18 cellular contexts compared by ENCODE assay signal in genomic region chr2:152432765-152433164, GRCh38.
DNase-seq lines count a peak whose midpoint lies in the region; ATAC-seq, FAIRE-seq and TF ChIP-seq lines count a peak whose summit lies in the region.
"Had no signal": no experiment of that assay in that cellular context is flagged by ENCODE, and none has a peak within 500 bp of the region (broad histone marks: within the 10 kb centered on the region; RNA-seq: fewer than 3 reads in every experiment).

No MANE protein-coding gene starts in this region.

- 98 to 100% methylated on average over 4 of the region's 4 CpGs for WGBS in GM23248 (ENCODE audit: low coverage in 1 of 2, low lambda C conversion rate in 2 of 2, missing lambda C conversion rate in 2 of 2), 2 experiments
- 62% methylated on average over 4 of the region's 4 CpGs for WGBS in HepG2 (ENCODE audit: low lambda C conversion rate)

- peak; percentile 92 for ATAC-seq in HepG2

- intact Hi-C loops in HepG2 (cut with micrococcal nuclease; ENCODE audit: unreplicated experiment) = loop anchor here (5.0 kb wide), 1 partner anchor 40 kb away; no protein-coding TSS in a partner anchor

- no peaks in the 10 kb centered on the region for H3K9me3 ChIP-seq in GM23248 (ENCODE audit: low read depth)
- H3K9me3 ChIP-seq in HepG2 (ENCODE audit: low read length) = no peaks in the 10 kb centered on the region
- H3K9me3 ChIP-seq in subcutaneous abdominal adipose tissue (ENCODE audit: control insufficient read depth in 5 of 5, low read length in 5 of 5) = no peaks in the 10 kb centered on the region
- H3K9me3 ChIP-seq: SK-N-SH had no signal

- no peaks in the 10 kb centered on the region for H3K9me2 ChIP-seq in GM23248 (ENCODE audit: insufficient read depth)
- H3K9me2 ChIP-seq: SK-N-SH had no signal

- TF ChIP-seq POLR2A in HepG2 (IDR thresholded peaks at IDR 0.05; ENCODE audit: insufficient read depth in 1 of 2, low read depth in 2 of 2, low read length in 2 of 2) = no peak

- H3K4me1 ChIP-seq in GM23248 (ENCODE audit: insufficient read depth) = peaks cover 18% of the 10 kb centered on the region
- H3K4me1 ChIP-seq in HepG2 (ENCODE audit: insufficient read depth, low read length) = peaks cover 70% of the 10 kb centered on the region
- H3K4me1 ChIP-seq in subcutaneous abdominal adipose tissue (ENCODE audit: control insufficient read depth in 5 of 5, insufficient read depth in 5 of 5, low read length in 5 of 5) = peaks cover 3 to 55% (median 40%) of the 10 kb centered on the region in 5 donors

- H2AFZ ChIP-seq in GM23248 (no peak overlapping the region), HepG2 (ENCODE audit: low read length) (no peak overlapping the region)

- peak overlapping the region; percentile 54 for H3K27ac ChIP-seq in GM23248
- peak overlapping the region; percentile 61 for H3K27ac ChIP-seq in angular gyrus (ENCODE audit: low read depth, low read length)
- peak overlapping the region; percentile 51 for H3K27ac ChIP-seq in HepG2 (ENCODE audit: extremely low read length, insufficient read depth, low read length)
- peak overlapping the region; percentile 79 for H3K27ac ChIP-seq in subcutaneous abdominal adipose tissue (ENCODE audit: low read depth, low read length)

- CTCF ChIA-PET in HepG2 (lab: Yijun Ruan, JAX; ENCODE audit: low intra/inter-chr PET ratio, low total read pairs) = no interaction called here

- in situ Hi-C loops in GM23248 (cut with MboI) = no loop called here
- in situ Hi-C loops in HepG2 (cut with HindIII; ENCODE audit: extremely low pct_ligation_motif_present, low pct_unique_long_range_greater_than_20kb) = no loop called here

- no peak for DNase-seq in GM23248
- peak; percentile 76 for DNase-seq in HepG2 (ENCODE audit: low spot score)
- DNase-seq in SHP77 treated with DMSO at 0.1 percent for 48 hours (lab: John Stamatoyannopoulos, UW) = no peak
- DNase-seq in DMS53 (lab: John Stamatoyannopoulos, UW) = no peak
- DNase-seq in HK-2 (ENCODE audit: unreplicated experiment) = no peak
- DNase-seq: activated effector memory CD4-positive, alpha-beta T cell treated with Interleukin-2 at 50 U/mL for 16 hours; effector memory CD4-positive, alpha-beta T cell; GF-D8; NCI-H1105; NCI-H2107; NCI-H526; OCI-M1; SK-N-SH; T1000 had no signal

- FAIRE-seq in HepG2 (lab: Jason Lieb, UNC) = peak; percentile 51
- FAIRE-seq: GM12891, urothelium cell line had no signal

- H3K4me3 ChIP-seq in GM23248 (no peak overlapping the region), HepG2 (replicated peaks in 1 of 3; ENCODE audit: insufficient read depth in 1 of 3, low read depth in 2 of 3, low read length in 3 of 3) (no peak overlapping the region), subcutaneous abdominal adipose tissue (ENCODE audit: low read depth in 1 of 5, low read length in 5 of 5) (no peak overlapping the region)

- H3K36me3 ChIP-seq in GM23248 (ENCODE audit: low read depth) = no peaks in the 10 kb centered on the region
- no peaks in the 10 kb centered on the region for H3K36me3 ChIP-seq in HepG2 (replicated peaks in 1 of 2; ENCODE audit: control insufficient read depth in 1 of 2, insufficient read depth in 2 of 2, low read length in 2 of 2)
- H3K36me3 ChIP-seq in subcutaneous abdominal adipose tissue (ENCODE audit: control insufficient read depth in 5 of 5, insufficient read depth in 5 of 5, low read length in 5 of 5) = no peaks in the 10 kb centered on the region

- POLR2A ChIA-PET in HepG2 (lab: Yijun Ruan, JAX) = interaction anchor here (0.9 to 1.6 kb wide), 3 partner anchors 11 to 53 kb away, joined by 3 to 6 read pairs (median 5); no protein-coding TSS in a partner anchor

- H3K4me2 ChIP-seq in GM23248 (ENCODE audit: unreplicated experiment) (peak overlapping the region; percentile 32), HepG2 (ENCODE audit: low read depth, low read length) (peak overlapping the region; percentile 47; the same call in 1 of the 2 replicates)
- H3K4me2 ChIP-seq: SK-N-SH had no signal

- TF ChIP-seq EP300 in HepG2 (IDR thresholded peaks at IDR 0.05; ENCODE audit: low read depth in 2 of 2, low read length in 2 of 2) = no peak; a peak in 1 of 4 replicates
- no peak for TF ChIP-seq EP300 in HepG2 (CRISPR knock-in tag; IDR thresholded peaks at IDR 0.05; ENCODE audit: borderline replicate concordance)

- H4K20me1 ChIP-seq in GM23248 (ENCODE audit: insufficient read depth) = no peaks in the 10 kb centered on the region
- no peaks in the 10 kb centered on the region; the same call in 1 of the 2 replicates for H4K20me1 ChIP-seq in HepG2 (ENCODE audit: insufficient read depth, low read length)

- BruUV-seq in HepG2 (replicated peaks; lab: Mats Ljungman, UMichigan) = no TSS peak

- no peak for TF ChIP-seq RAD21 in HepG2 (CRISPR knock-in tag; IDR thresholded peaks at IDR 0.05)

- peaks cover 16% of the 10 kb centered on the region for H3F3A ChIP-seq in GM23248 (ENCODE audit: insufficient read depth)

- H3K79me2 ChIP-seq in GM23248 (ENCODE audit: insufficient read depth) (peaks cover 89% of the 10 kb centered on the region), HepG2 (ENCODE audit: insufficient read depth, low read length) (peaks cover 98% of the 10 kb centered on the region)

- H3K9ac ChIP-seq in GM23248 (no peak overlapping the region; the same call in 1 of the 2 replicates), HepG2 (ENCODE audit: insufficient read depth, low read depth, low read length) (no peak overlapping the region), subcutaneous abdominal adipose tissue (ENCODE audit: low read length in 5 of 5) (peak overlapping the region in 2 of 5 donors; percentile 11 to 56)
- H3K9ac ChIP-seq: SK-N-SH had no signal

- no peak for TF ChIP-seq CTCF in HepG2 (CRISPR knock-in tag; IDR thresholded peaks at IDR 0.05)

- H3K27me3 ChIP-seq in GM23248 (replicated peaks; ENCODE audit: insufficient read depth) (no peaks in the 10 kb centered on the region), HepG2 (ENCODE audit: control insufficient read depth in 1 of 2, insufficient read depth in 2 of 2, low read length in 2 of 2) (no peaks in the 10 kb centered on the region), subcutaneous abdominal adipose tissue (ENCODE audit: control insufficient read depth in 5 of 5, insufficient read depth in 4 of 5, low read length in 5 of 5) (no peaks in the 10 kb centered on the region)

TF ChIP-seq in HepG2, 621 proteins besides CTCF, POLR2A, EP300 and RAD21 (continues in another document):
- no peak for TF ChIP-seq RBFOX2 (IDR thresholded peaks at IDR 0.05; ENCODE audit: low read depth, low read length)
- TF ChIP-seq POLR2G (IDR thresholded peaks at IDR 0.05; ENCODE audit: low read depth, low read length) = no peak
- TF ChIP-seq ZNF296 (CRISPR knock-in tag; conservative IDR thresholded peaks at IDR 0.05) = no peak
- no peak for TF ChIP-seq FLYWCH1 (CRISPR knock-in tag; IDR thresholded peaks at IDR 0.05)
- TF ChIP-seq, protein P1, sequence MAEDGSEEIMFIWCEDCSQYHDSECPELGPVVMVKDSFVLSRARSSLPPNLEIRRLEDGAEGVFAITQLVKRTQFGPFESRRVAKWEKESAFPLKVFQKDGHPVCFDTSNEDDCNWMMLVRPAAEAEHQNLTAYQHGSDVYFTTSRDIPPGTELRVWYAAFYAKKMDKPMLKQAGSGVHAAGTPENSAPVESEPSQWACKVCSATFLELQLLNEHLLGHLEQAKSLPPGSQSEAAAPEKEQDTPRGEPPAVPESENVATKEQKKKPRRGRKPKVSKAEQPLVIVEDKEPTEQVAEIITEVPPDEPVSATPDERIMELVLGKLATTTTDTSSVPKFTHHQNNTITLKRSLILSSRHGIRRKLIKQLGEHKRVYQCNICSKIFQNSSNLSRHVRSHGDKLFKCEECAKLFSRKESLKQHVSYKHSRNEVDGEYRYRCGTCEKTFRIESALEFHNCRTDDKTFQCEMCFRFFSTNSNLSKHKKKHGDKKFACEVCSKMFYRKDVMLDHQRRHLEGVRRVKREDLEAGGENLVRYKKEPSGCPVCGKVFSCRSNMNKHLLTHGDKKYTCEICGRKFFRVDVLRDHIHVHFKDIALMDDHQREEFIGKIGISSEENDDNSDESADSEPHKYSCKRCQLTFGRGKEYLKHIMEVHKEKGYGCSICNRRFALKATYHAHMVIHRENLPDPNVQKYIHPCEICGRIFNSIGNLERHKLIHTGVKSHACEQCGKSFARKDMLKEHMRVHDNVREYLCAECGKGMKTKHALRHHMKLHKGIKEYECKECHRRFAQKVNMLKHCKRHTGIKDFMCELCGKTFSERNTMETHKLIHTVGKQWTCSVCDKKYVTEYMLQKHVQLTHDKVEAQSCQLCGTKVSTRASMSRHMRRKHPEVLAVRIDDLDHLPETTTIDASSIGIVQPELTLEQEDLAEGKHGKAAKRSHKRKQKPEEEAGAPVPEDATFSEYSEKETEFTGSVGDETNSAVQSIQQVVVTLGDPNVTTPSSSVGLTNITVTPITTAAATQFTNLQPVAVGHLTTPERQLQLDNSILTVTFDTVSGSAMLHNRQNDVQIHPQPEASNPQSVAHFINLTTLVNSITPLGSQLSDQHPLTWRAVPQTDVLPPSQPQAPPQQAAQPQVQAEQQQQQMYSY (CRISPR knock-in tag; IDR thresholded peaks at IDR 0.05) = no peak
- no peak for TF ChIP-seq ZNF343 (CRISPR knock-in tag; IDR thresholded peaks at IDR 0.05)
- peak; percentile 88 for TF ChIP-seq HNF4A (CRISPR knock-in tag; IDR thresholded peaks at IDR 0.05)
- no peak for TF ChIP-seq ZNF660 (CRISPR knock-in tag; IDR thresholded peaks at IDR 0.05; ENCODE audit: borderline replicate concordance, low read depth)
- TF ChIP-seq ZFYVE20 (CRISPR knock-in tag; IDR thresholded peaks at IDR 0.05; ENCODE audit: borderline replicate concordance, low read depth) = no peak
- TF ChIP-seq UBTF (CRISPR knock-in tag; IDR thresholded peaks at IDR 0.05) = no peak
- TF ChIP-seq NPAS2 (CRISPR knock-in tag; IDR thresholded peaks at IDR 0.05; ENCODE audit: borderline replicate concordance) = no peak
- TF ChIP-seq NR2F2 (IDR thresholded peaks at IDR 0.05; ENCODE audit: borderline replicate concordance, low read depth) = no peak
